Comparison of ENCODE assay signal across 1 cellular context in genomic region chr13:49540552-49540951, GRCh38.
TF ChIP-seq lines count a peak whose summit lies in the region.

No MANE protein-coding gene starts in this region.

TF ChIP-seq in K562, 482 proteins besides CTCF, POLR2A, EP300 and RAD21 (continued from another document and continues in another):
- TF ChIP-seq ZNF583 (CRISPR knock-in tag; IDR thresholded peaks at IDR 0.05) = no peak
- no peak for TF ChIP-seq HEY1 (CRISPR knock-in tag; IDR thresholded peaks at IDR 0.05; ENCODE audit: borderline replicate concordance)
- TF ChIP-seq TRIM28 (IDR thresholded peaks at IDR 0.05) = no peak
- peak; percentile 82 for TF ChIP-seq JUND (IDR thresholded peaks at IDR 0.05; ENCODE audit: borderline replicate concordance, low read depth, low read length)
- TF ChIP-seq JUND (tag; IDR thresholded peaks at IDR 0.05; ENCODE audit: borderline replicate concordance, low read depth, low read length) = peak; percentile 69; the same call in 2 of the 3 replicates
- peak; percentile 28; the same call in 1 of the 2 replicates for TF ChIP-seq SMARCC2 (IDR thresholded peaks at IDR 0.05; ENCODE audit: low read depth)
- no peak for TF ChIP-seq ZFP1 (CRISPR knock-in tag; IDR thresholded peaks at IDR 0.05)
- TF ChIP-seq DPF2 (IDR thresholded peaks at IDR 0.05) = peak; percentile 80; the same call in 1 of the 2 replicates
- TF ChIP-seq POLR2G (IDR thresholded peaks at IDR 0.05; ENCODE audit: low read depth, low read length) = no peak
- TF ChIP-seq KHSRP (IDR thresholded peaks at IDR 0.05) = no peak
- no peak for TF ChIP-seq ZBTB11 (CRISPR knock-in tag; IDR thresholded peaks at IDR 0.05)
- no peak for TF ChIP-seq SNIP1 (IDR thresholded peaks at IDR 0.05; ENCODE audit: low read depth)
- no peak for TF ChIP-seq NCOR1 (IDR thresholded peaks at IDR 0.05)
- TF ChIP-seq HES1 (IDR thresholded peaks at IDR 0.05; ENCODE audit: low read depth) = no peak
- TF ChIP-seq POLR3A (IDR thresholded peaks at IDR 0.05; ENCODE audit: borderline replicate concordance, extremely low read depth, insufficient read depth, insufficient read length) = no peak
- TF ChIP-seq LARP7 (IDR thresholded peaks at IDR 0.05) = no peak
- TF ChIP-seq KAT8 (IDR thresholded peaks at IDR 0.05; ENCODE audit: low read depth) = no peak
- no peak for TF ChIP-seq FOXO4 (CRISPR knock-in tag; IDR thresholded peaks at IDR 0.05)
- no peak for TF ChIP-seq ZNF175 (CRISPR knock-in tag; IDR thresholded peaks at IDR 0.05; ENCODE audit: low read depth)
- no peak for TF ChIP-seq NR2C2 (CRISPR knock-in tag; IDR thresholded peaks at IDR 0.05)
- TF ChIP-seq NR2C2 (tag; IDR thresholded peaks at IDR 0.05) = no peak
- TF ChIP-seq TSC22D4 (tag; IDR thresholded peaks at IDR 0.05) = no peak
- TF ChIP-seq WHSC1 (IDR thresholded peaks at IDR 0.05; ENCODE audit: low read length) = no peak
- TF ChIP-seq MAFK (IDR thresholded peaks at IDR 0.05; ENCODE audit: low read length) = peak; percentile 45; the same call in 1 of the 2 replicates
- TF ChIP-seq LEF1 (IDR thresholded peaks at IDR 0.05) = 0 out of 2 replicates have a peak, but pooled peaks have one; percentile 30
- TF ChIP-seq NFE2 (IDR thresholded peaks at IDR 0.05; ENCODE audit: low read depth) = peak; percentile 81
- no peak for TF ChIP-seq TGIF2 (CRISPR knock-in tag; IDR thresholded peaks at IDR 0.05)
- TF ChIP-seq HDAC2 (IDR thresholded peaks at IDR 0.05) = no peak
- TF ChIP-seq PHF20 (IDR thresholded peaks at IDR 0.05; ENCODE audit: partially characterized antibody) = no peak
- peak; percentile 50 for TF ChIP-seq TCF3 (CRISPR knock-in tag; IDR thresholded peaks at IDR 0.05)
- TF ChIP-seq RBM22 (IDR thresholded peaks at IDR 0.05; ENCODE audit: low read depth, low read length, poor library complexity, severe bottlenecking) = no peak
- peak; percentile 61; the same call in 1 of the 2 replicates for TF ChIP-seq MAFF (IDR thresholded peaks at IDR 0.05; ENCODE audit: low read length)
- TF ChIP-seq SNRNP70 (optimal IDR thresholded peaks at IDR 0.05; ENCODE audit: low read depth, low read length) = no peak
- TF ChIP-seq TFAM (CRISPR knock-in tag; conservative IDR thresholded peaks at IDR 0.05) = no peak
- 0 out of 2 replicates have a peak, but pooled peaks have one; percentile 10 for TF ChIP-seq MTA2 (IDR thresholded peaks at IDR 0.05; ENCODE audit: low read depth)
- no peak for TF ChIP-seq HDAC3 (IDR thresholded peaks at IDR 0.05; ENCODE audit: borderline replicate concordance, partially characterized antibody)
- no peak for TF ChIP-seq E2F8 (IDR thresholded peaks at IDR 0.05; ENCODE audit: low read depth, partially characterized antibody)
- no peak for TF ChIP-seq ZNF395 (CRISPR knock-in tag; IDR thresholded peaks at IDR 0.05)
- no peak for TF ChIP-seq SAP30 (IDR thresholded peaks at IDR 0.05; ENCODE audit: borderline replicate concordance, insufficient read depth, low read depth, low read length, poor library complexity, severe bottlenecking)
- TF ChIP-seq CREB1 (IDR thresholded peaks at IDR 0.05) = no peak
- no peak for TF ChIP-seq CREB1 (CRISPR knock-in tag; IDR thresholded peaks at IDR 0.05)
- TF ChIP-seq ETS1 (conservative IDR thresholded peaks at IDR 0.05; ENCODE audit: control insufficient read depth, low read depth, low read length) = no peak
- TF ChIP-seq BHLHE40 (IDR thresholded peaks at IDR 0.05; ENCODE audit: low read length) = no peak
- TF ChIP-seq RFX7 (CRISPR knock-in tag; IDR thresholded peaks at IDR 0.05) = no peak
- no peak for TF ChIP-seq NFYB (IDR thresholded peaks at IDR 0.05; ENCODE audit: extremely low read depth, insufficient read length)
- no peak for TF ChIP-seq NFIX (CRISPR knock-in tag; IDR thresholded peaks at IDR 0.05; ENCODE audit: low read depth)
- TF ChIP-seq ETV1 (tag; conservative IDR thresholded peaks at IDR 0.05; ENCODE audit: low read depth) = no peak
- TF ChIP-seq CTBP1 (IDR thresholded peaks at IDR 0.05; ENCODE audit: borderline replicate concordance) = peak; percentile 55
- TF ChIP-seq CREB3 (tag; conservative IDR thresholded peaks at IDR 0.05; ENCODE audit: low read depth) = no peak
- no peak for TF ChIP-seq ZNF311 (CRISPR knock-in tag; IDR thresholded peaks at IDR 0.05)
- TF ChIP-seq NKRF (IDR thresholded peaks at IDR 0.05; ENCODE audit: borderline replicate concordance) = no peak
- no peak for TF ChIP-seq TCF7L2 (IDR thresholded peaks at IDR 0.05; ENCODE audit: low read depth, low read length)
- TF ChIP-seq PHF8 (IDR thresholded peaks at IDR 0.05; ENCODE audit: borderline replicate concordance, low read length) = no peak
- no peak for TF ChIP-seq ADNP (tag; IDR thresholded peaks at IDR 0.05)
- no peak for TF ChIP-seq ZNF436 (CRISPR knock-in tag; IDR thresholded peaks at IDR 0.05)
- TF ChIP-seq MBD2 (IDR thresholded peaks at IDR 0.05; ENCODE audit: borderline replicate concordance, low read depth) = no peak
- TF ChIP-seq CCAR2 (IDR thresholded peaks at IDR 0.05; ENCODE audit: low read depth, low read length) = no peak
- 0 out of 2 replicates have a peak, but pooled peaks have one; percentile 9 for TF ChIP-seq EGR1 (conservative IDR thresholded peaks at IDR 0.05)
- TF ChIP-seq PRPF4 (IDR thresholded peaks at IDR 0.05; ENCODE audit: insufficient read depth, low read depth, low read length, poor library complexity, severe bottlenecking) = no peak
- no peak for TF ChIP-seq RBM34 (IDR thresholded peaks at IDR 0.05; ENCODE audit: borderline replicate concordance, insufficient read depth, low read length)
- no peak for TF ChIP-seq GMEB1 (CRISPR knock-in tag; IDR thresholded peaks at IDR 0.05)
- TF ChIP-seq SMARCE1 (IDR thresholded peaks at IDR 0.05) = peak; percentile 65; the same call in 1 of the 2 replicates
- TF ChIP-seq CCNT2 (IDR thresholded peaks at IDR 0.05; ENCODE audit: borderline replicate concordance, extremely low read depth, insufficient read length, low read depth, low read length) = no peak
